In the genomic region with DNA sequence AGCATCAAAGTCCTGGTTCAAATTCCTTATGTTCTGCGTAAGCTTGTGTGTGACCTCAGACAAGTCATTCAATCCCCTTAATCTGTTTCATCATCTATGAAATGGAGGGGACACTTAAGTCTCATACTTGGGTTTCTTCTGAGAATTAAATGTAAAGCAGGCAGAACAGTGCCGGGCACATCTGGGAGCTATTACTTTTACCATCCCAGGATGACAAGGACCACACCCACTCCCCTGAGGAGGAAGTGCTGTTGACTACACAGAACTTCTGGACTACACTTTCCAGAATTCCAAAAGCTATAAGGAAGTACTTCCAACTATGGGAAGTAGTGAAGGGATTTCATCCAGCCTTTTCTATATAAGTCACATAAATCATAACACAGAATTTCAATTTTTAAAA, we compare ENCODE assay signal across 24 cellular contexts.
DNase-seq lines count a peak whose midpoint lies in the region; ATAC-seq and TF ChIP-seq lines count a peak whose summit lies in the region.
"Had no signal": no experiment of that assay in that cellular context is flagged by ENCODE, and none has a peak within 500 bp of the region (broad histone marks: within the 10 kb centered on the region; RNA-seq: fewer than 3 reads in every experiment).

No MANE protein-coding gene starts in this region.

- peaks cover 8% of the 10 kb centered on the region for H3K9me3 ChIP-seq in adipocyte (ENCODE audit: control insufficient read depth, low read length)
- H3K9me3 ChIP-seq: A549 had no signal

- no peaks in the 10 kb centered on the region for H3K27me3 ChIP-seq in adipocyte (replicated peaks; ENCODE audit: control insufficient read depth, insufficient read depth, low read length)

- TF ChIP-seq CTCF in AG10803 (conservative IDR thresholded peaks at IDR 0.05; ENCODE audit: low read length) = no peak

- peak; percentile 18 for DNase-seq in AG10803 (ENCODE audit: low read depth)
- DNase-seq in H4 (ENCODE audit: low spot score) = peak; percentile 6
- peak; percentile 11 for DNase-seq in adipocyte (ENCODE audit: low read depth)
- peak in 1 of 2 donors; percentile 7 for DNase-seq in left colon
- DNase-seq in HPDE6-E6E7 (ENCODE audit: extremely low spot score) = no peak
- no peak for DNase-seq in DMS53 (lab: John Stamatoyannopoulos, UW)
- DNase-seq: C1 segment of cervical spinal cord; CD8-positive, alpha-beta memory T cell; DMS79 treated with DMSO at 0.1 percent for 48 hours; GF-D8; GOT3; MV-4-11; NCI-H187; NCI-H2107; NCI-H510A; NCI-H748 treated with DMSO at 0.1 percent for 48 hours; NK-92 treated with Interleukin-12 subunit alpha and Interleukin-12 subunit beta, amount 100 ng/mL, for 24 hours; SHP77; T-cell had no signal

- H3K4me1 ChIP-seq in adipocyte (ENCODE audit: control insufficient read depth, insufficient read depth, low read length) = no peaks in the 10 kb centered on the region
- H3K4me1 ChIP-seq: A549 had no signal

- H3K9ac ChIP-seq in adipocyte (ENCODE audit: low read length) = no peak overlapping the region
- H3K9ac ChIP-seq: KMS-11 had no signal

- H3K36me3 ChIP-seq in adipocyte (ENCODE audit: control insufficient read depth, insufficient read depth, low read length, severe bottlenecking) = no peaks in the 10 kb centered on the region

- ATAC-seq in left colon (peak; percentile 97), HG02798 (IDR thresholded peaks at IDR 0.05; ENCODE audit: poor library complexity, unreplicated experiment) (no peak), HG02623 (IDR thresholded peaks at IDR 0.05; ENCODE audit: unreplicated experiment) (no peak)
- ATAC-seq: A549, T-cell had no signal

- intact Hi-C loops in left colon (cut with DNase I, micrococcal nuclease) = no loop called here

- no peak overlapping the region for H3K4me3 ChIP-seq in AG10803 (ENCODE audit: low read length)
- no peak overlapping the region for H3K4me3 ChIP-seq in adipocyte (ENCODE audit: low read length)
- H3K4me3 ChIP-seq: A549, SK-N-MC had no signal

Comparison
In these comparisons a context has a peak if more than half of its experiments do, and no peak if none do; other contexts are left out.
1. DNase-seq: peak in AG10803 (single experiment), H4 (single experiment) and adipocyte (single experiment); none in HPDE6-E6E7 (single experiment) and DMS53 (single experiment).